13 cellular contexts compared by ENCODE assay signal in the genomic region with DNA sequence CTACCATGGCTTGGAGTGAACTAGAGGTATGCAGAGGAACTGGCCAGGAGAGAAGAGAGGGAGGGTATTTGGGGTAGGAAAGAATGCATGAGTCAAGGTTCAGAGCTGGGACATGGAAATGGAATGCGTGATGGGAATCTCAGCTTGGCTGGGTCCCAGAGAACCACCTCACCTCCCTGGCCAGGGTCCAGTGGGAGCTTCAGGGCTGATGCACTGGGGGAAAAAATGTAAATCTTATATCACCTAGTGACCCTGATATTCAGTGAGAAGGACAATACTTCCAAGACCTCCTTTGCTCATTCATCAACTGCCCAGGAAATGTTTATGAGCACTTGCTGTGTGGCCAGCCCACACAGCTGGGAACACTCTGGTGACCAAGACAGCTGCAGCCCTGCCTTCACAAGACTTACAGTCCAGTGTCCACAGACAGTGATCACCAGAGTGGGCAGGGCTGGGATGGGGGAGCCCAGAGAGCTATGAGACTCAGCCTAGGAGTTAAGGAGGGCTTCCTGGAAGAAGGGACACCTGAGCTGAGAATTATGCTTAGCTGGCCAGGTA. TPM values are rescaled to one million over a fixed set of nuclear protein-coding genes. Genes with fewer than 3 reads are reported as not detected.
DNase-seq lines count a peak whose midpoint lies in the region; ATAC-seq and TF ChIP-seq lines count a peak whose summit lies in the region.
"Had no signal": no experiment of that assay in that cellular context is flagged by ENCODE, and none has a peak within 500 bp of the region (broad histone marks: within the 10 kb centered on the region; RNA-seq: fewer than 3 reads in every experiment).

No MANE protein-coding gene starts in this region.

- H3K27ac ChIP-seq in lower lobe of right lung = peak overlapping the region; percentile 7
- H3K27ac ChIP-seq in stomach = no peak overlapping the region

- H3K9me3 ChIP-seq in lower lobe of right lung (no peaks in the 10 kb centered on the region), stomach (no peaks in the 10 kb centered on the region)

- no peak for TF ChIP-seq POLR2A in stomach (IDR thresholded peaks at IDR 0.05)

- TF ChIP-seq EP300 in stomach (IDR thresholded peaks at IDR 0.05) = no peak

- H3K27me3 ChIP-seq in lower lobe of right lung (ENCODE audit: low read depth) (no peaks in the 10 kb centered on the region), stomach (peaks cover 0 to 6% (median 0%) of the 10 kb centered on the region in 3 donors)

- H3K4me1 ChIP-seq in lower lobe of right lung (no peaks in the 10 kb centered on the region), stomach (no peaks in the 10 kb centered on the region)

- peak; percentile 61 to 83 for ATAC-seq in lower lobe of right lung
- ATAC-seq in GM19463 (IDR thresholded peaks at IDR 0.05; ENCODE audit: unreplicated experiment) = no peak
- ATAC-seq: activated T-cell treated with anti-CD3 and anti-CD28 coated beads, Interleukin-2, amount 50 U/mL, for 4 hours had no signal

- H3K4me3 ChIP-seq in lower lobe of right lung (no peak overlapping the region), stomach (no peak overlapping the region)

- TF ChIP-seq CTCF in lower lobe of right lung (IDR thresholded peaks at IDR 0.05) (no peak), stomach (IDR thresholded peaks at IDR 0.05) (no peak)

- intact Hi-C loops in lower lobe of right lung (cut with DNase I) (no loop called here), stomach (cut with DNase I; ENCODE audit: low total_unique reads) (no loop called here)

- H3K36me3 ChIP-seq in lower lobe of right lung (no peaks in the 10 kb centered on the region), stomach (no peaks in the 10 kb centered on the region)

- DNase-seq in AG08396 (ENCODE audit: low spot score) (peak; percentile 85), NCI-H226 (peak; percentile 97), dermis blood vessel endothelial cell (peak; percentile 95), lower lobe of right lung (no peak), C1 segment of cervical spinal cord (lab: John Stamatoyannopoulos, UW) (no peak), stomach (no peak), NCI-H2171 (lab: John Stamatoyannopoulos, UW) (no peak)
- DNase-seq: activated T-cell treated with anti-CD3 and anti-CD28 coated beads, Interleukin-2, amount 50 U/mL, for 4 hours; CD4-positive, CD25-positive, alpha-beta regulatory T cell; NCI-H510A; T-helper 9 cell had no signal

- WGBS in stomach, 5 donors = 26 to 40% (median 39%) methylated on average over 1 of the region's 1 CpG

RNA-seq across cellular contexts. Expression of gene IGSF23, which starts 12.8 kb away (rescaled TPM):
- total RNA-seq in dermis blood vessel endothelial cell (not detected in 2 replicates), lower lobe of right lung (not detected), stomach (under 1 TPM in 1 of 5 donors, not detected in 4; 0.73 TPM)
- not detected for polyA plus RNA-seq in stomach
- total RNA-seq: activated T-cell treated with anti-CD3 and anti-CD28 coated beads, Interleukin-2, amount 50 U/mL, for 4 hours; CD4-positive, CD25-positive, alpha-beta regulatory T cell; lower leg skin had no signal
- polyA plus RNA-seq: CD4-positive, CD25-positive, alpha-beta regulatory T cell had no signal

RNA-seq across cellular contexts. Expression of gene PVR, which starts 17.6 kb away (rescaled TPM):
- total RNA-seq in dermis blood vessel endothelial cell (95.7 and 104 TPM in 2 replicates), lower lobe of right lung (35.0 TPM), stomach (10 to 100 TPM; 33.2 to 80.8 (median 39.1) TPM)
- polyA plus RNA-seq in stomach = 10 to 100 TPM in 1 of 3 donors, 1 to 10 TPM in 2; 4.9 to 15.8 (median 10.0) TPM

RNA-seq across cellular contexts. Expression of gene CEACAM19, which starts 45.1 kb away (rescaled TPM):
- total RNA-seq in dermis blood vessel endothelial cell (0.47 and 0.85 TPM in 2 replicates), lower lobe of right lung (7.7 TPM), stomach (10 to 100 TPM in 1 of 5 donors, 1 to 10 TPM in 3, under 1 TPM in 1; 0.58 to 17.0 (median 2.9) TPM)
- 1 to 10 TPM; 2.0 to 6.4 (median 2.3) TPM for polyA plus RNA-seq in stomach
- total RNA-seq: CD4-positive, CD25-positive, alpha-beta regulatory T cell had no signal
- polyA plus RNA-seq: CD4-positive, CD25-positive, alpha-beta regulatory T cell had no signal

Comparison
In these comparisons a context has a peak if more than half of its experiments do, and no peak if none do; other contexts are left out.
1. DNase-seq: peak in AG08396 (single experiment), NCI-H226 (single experiment) and dermis blood vessel endothelial cell (single experiment); none in lower lobe of right lung (single experiment), C1 segment of cervical spinal cord (0 of 14), stomach (single experiment) and NCI-H2171 (single experiment).